10 cellular contexts compared by ENCODE assay signal in the genomic region with DNA sequence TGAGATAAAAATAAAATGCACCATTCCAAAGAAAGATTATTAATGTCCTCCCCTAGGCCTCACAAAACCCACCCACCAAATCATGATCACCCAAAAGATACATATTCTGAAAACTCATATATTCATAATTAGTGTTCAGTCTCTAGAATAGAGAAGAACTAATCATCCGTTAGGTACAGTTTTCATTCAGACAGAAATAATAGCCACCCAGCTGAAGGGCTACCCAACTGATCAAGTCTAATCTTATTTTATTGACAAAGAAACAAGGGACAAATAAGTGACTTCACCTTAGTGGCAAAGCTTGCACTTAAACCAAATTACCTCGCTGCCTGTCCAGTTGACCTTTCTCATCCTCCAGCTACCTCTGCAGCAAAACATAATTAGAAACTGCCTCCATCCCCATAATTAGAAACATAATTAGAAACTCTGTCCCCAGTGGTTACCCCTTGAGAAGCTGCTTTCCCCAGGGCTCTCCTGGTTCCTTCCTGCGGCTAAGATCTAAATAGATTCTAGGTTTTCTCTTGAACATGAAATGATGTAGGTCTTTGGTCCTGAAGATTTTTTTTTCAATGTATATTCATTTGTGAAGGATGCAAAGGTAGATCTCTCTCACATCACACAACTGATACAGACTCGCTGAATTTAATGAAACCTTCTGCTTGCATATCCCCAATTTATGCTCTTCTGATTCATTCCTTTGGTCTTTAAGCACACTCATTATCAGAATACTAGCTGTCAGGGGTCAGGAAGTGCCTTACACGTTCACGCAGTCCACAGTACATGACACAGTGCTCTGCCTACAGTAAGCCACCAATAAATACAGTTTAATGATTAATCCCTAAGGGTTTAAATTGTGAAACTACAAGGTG. TPM values are rescaled to one million over a fixed set of nuclear protein-coding genes. Genes with fewer than 3 reads are reported as not detected.
DNase-seq lines count a peak whose midpoint lies in the region; ATAC-seq lines count a peak whose summit lies in the region.
"Had no signal": no experiment of that assay in that cellular context is flagged by ENCODE, and none has a peak within 500 bp of the region (broad histone marks: within the 10 kb centered on the region; RNA-seq: fewer than 3 reads in every experiment).

No MANE protein-coding gene starts in this region.

- in situ Hi-C loops in G401 (cut with HindIII; ENCODE audit: low sequenced_read_pairs) = no loop called here

- peak; percentile 89 to 96 for ATAC-seq in activated naive CD4-positive, alpha-beta T cell treated with anti-CD3 and anti-CD28 coated beads, Interleukin-2, amount 50 U/mL, for 72 hours
- ATAC-seq in HG02571 (IDR thresholded peaks at IDR 0.05; ENCODE audit: unreplicated experiment) = peak; percentile 69
- peak; percentile 97 for ATAC-seq in HG03571 (IDR thresholded peaks at IDR 0.05; ENCODE audit: unreplicated experiment)
- peak; percentile 92 for ATAC-seq in stimulated activated naive CD8-positive, alpha-beta T cell treated with anti-CD3 and anti-CD28 coated beads, Interleukin-15, Interleukin-2, amounts not matched to agents 100 U/mL and 50 U/mL, for 24 hours

- H3K27ac ChIP-seq in caudate nucleus (ENCODE audit: low read depth, low read length) = no peak overlapping the region
- H3K27ac ChIP-seq: HL-60 had no signal

- H3K36me3 Mint-ChIP-seq in activated naive CD4-positive, alpha-beta T cell treated with anti-CD3 and anti-CD28 coated beads, Interleukin-2, amount 50 U/mL, for 72 hours = peaks cover 0 to 29% of the 10 kb centered on the region in 2 donors

- H3K9me3 Mint-ChIP-seq in activated naive CD4-positive, alpha-beta T cell treated with anti-CD3 and anti-CD28 coated beads, Interleukin-2, amount 50 U/mL, for 72 hours = no peaks in the 10 kb centered on the region

- no peak for DNase-seq in activated naive CD4-positive, alpha-beta T cell treated with anti-CD3 and anti-CD28 coated beads, Interleukin-2, amount 50 U/mL, for 72 hours (ENCODE audit: low spot score in 2 of 2)
- no peak for DNase-seq in activated naive CD4-positive, alpha-beta T cell treated with anti-CD3 and anti-CD28 coated beads, Interleukin-2, amount 50 U/mL, for 16 hours
- DNase-seq in stimulated activated naive CD8-positive, alpha-beta T cell treated with anti-CD3 and anti-CD28 coated beads, Interleukin-15, Interleukin-2, amounts not matched to agents 100 U/mL and 50 U/mL, for 24 hours = no peak
- DNase-seq in G401 (ENCODE audit: low spot score) (no peak), caudate nucleus (lab: John Stamatoyannopoulos, UW) (no peak), NCI-H187 treated with DMSO at 0.1 percent for 48 hours (lab: John Stamatoyannopoulos, UW) (no peak)
- DNase-seq: NK-92 treated with Interleukin-12 subunit alpha and Interleukin-12 subunit beta, amount 100 ng/mL, for 24 hours had no signal

- peak overlapping the region; percentile 58 to 90 for H3K27ac Mint-ChIP-seq in activated naive CD4-positive, alpha-beta T cell treated with anti-CD3 and anti-CD28 coated beads, Interleukin-2, amount 50 U/mL, for 72 hours

RNA-seq across cellular contexts. Expression of a gene that starts 46.3 kb away (rescaled TPM):
- total RNA-seq in activated naive CD4-positive, alpha-beta T cell treated with anti-CD3 and anti-CD28 coated beads, Interleukin-2, amount 50 U/mL, for 72 hours = 100 to 1,000 TPM; 147 to 234 TPM
- 104 and 137 TPM in 2 replicates for total RNA-seq in G401 (2014; rRNA removed; shearing (Covaris generic))

RNA-seq across cellular contexts. Expression of a gene that starts 58.4 kb away (rescaled TPM):
- 1 to 10 TPM in 1 of 2 donors, under 1 TPM in 1; 0.36 to 3.5 TPM for total RNA-seq in activated naive CD4-positive, alpha-beta T cell treated with anti-CD3 and anti-CD28 coated beads, Interleukin-2, amount 50 U/mL, for 72 hours
- total RNA-seq in G401 (2014; rRNA removed; shearing (Covaris generic)) = 0.10 TPM in 1 of 2 replicates, not detected in the other
